In the genomic region with DNA sequence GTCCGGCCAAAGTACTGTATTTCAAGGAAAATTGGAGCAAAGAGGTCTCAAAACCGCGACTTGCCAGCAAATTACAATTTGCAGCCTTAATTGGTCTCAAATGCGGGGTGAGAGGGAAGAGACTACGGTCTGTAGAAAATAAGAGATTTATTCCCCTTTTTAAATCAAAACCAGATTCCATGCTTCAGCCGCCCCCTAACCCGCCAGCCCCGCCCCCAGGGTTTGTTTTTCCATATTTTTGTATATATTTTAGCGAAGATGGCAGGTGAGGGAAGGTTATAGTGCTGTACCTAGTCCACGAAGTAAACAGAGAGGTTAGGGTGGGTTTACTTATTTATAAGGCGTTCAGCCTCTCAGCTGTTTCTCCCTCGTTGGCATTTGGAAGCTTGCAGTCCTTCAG, we compare ENCODE assay signal across 8 cellular contexts. TPM values are rescaled to one million over a fixed set of nuclear protein-coding genes. Genes with fewer than 3 reads are reported as not detected.
A peak's percentile ranks its signal among the peaks of the same experiment; 100 is the strongest.
DNase-seq lines count a peak whose midpoint lies in the region; ATAC-seq and TF ChIP-seq lines count a peak whose summit lies in the region.

No MANE protein-coding gene starts in this region.

- H3K27me3 Mint-ChIP-seq in activated CD8-positive, alpha-beta T cell treated with anti-CD3 and anti-CD28 coated beads, Interleukin-2, amount 10 ng/mL, durations not matched to agents 7 days and 5 days (ENCODE audit: low read depth): peaks cover 4% of the 10 kb centered on the region

- no peaks in the 10 kb centered on the region for H3K36me3 ChIP-seq in stomach

- no peak for TF ChIP-seq POLR2A in stomach (IDR thresholded peaks at IDR 0.05)

- TF ChIP-seq EP300 in stomach (IDR thresholded peaks at IDR 0.05): no peak

- POLR2A ChIA-PET in activated CD8-positive, alpha-beta T cell treated with anti-CD3 and anti-CD28 coated beads, Interleukin-2, amount 10 ng/mL, durations not matched to agents 7 days and 5 days (lab: Charles Lee): interaction anchor here (1.1 to 5.4 kb wide), 5 partner anchors 9 to 102 kb away, joined by 4 to 39 read pairs (median 5); no protein-coding TSS in a partner anchor

- H3K9me3 ChIP-seq in stomach: no peaks in the 10 kb centered on the region

- H3K27me3 ChIP-seq in stomach: no peaks in the 10 kb centered on the region

- peaks cover 17 to 23% (median 20%) of the 10 kb centered on the region in 4 donors for H3K4me1 ChIP-seq in stomach

- H3K27ac ChIP-seq in stomach: peak overlapping the region; percentile 93 to 98 (median 97)

- ATAC-seq in activated CD8-positive, alpha-beta T cell treated with anti-CD3 and anti-CD28 coated beads, Interleukin-2, amount 10 ng/mL, durations not matched to agents 7 days and 5 days: no peak
- ATAC-seq in activated CD4-positive, CD25-positive, alpha-beta regulatory T cell treated with anti-CD3 and anti-CD28 coated beads, Interleukin-2, amount 50 U/mL, for 24 hours: no peak

- DNase-seq in NCI-H82 (lab: John Stamatoyannopoulos, UW) (peak; percentile 22), NCI-H82 treated with DMSO at 0.1 percent for 48 hours (lab: John Stamatoyannopoulos, UW; ENCODE audit: unreplicated experiment) (no peak), stomach (no peak), SIG-M5 (lab: John Stamatoyannopoulos, UW) (no peak)
- no peak for DNase-seq in activated CD8-positive, alpha-beta T cell treated with anti-CD3 and anti-CD28 coated beads, Interleukin-2, amount 10 ng/mL, durations not matched to agents 7 days and 5 days
- DNase-seq in stimulated activated CD4-positive, alpha-beta T cell treated with anti-CD3 and anti-CD28 coated beads, Interleukin-4, amount 100 ng/mL, for 1 hour: no peak

- TF ChIP-seq CTCF in stomach (IDR thresholded peaks at IDR 0.05): no peak

- peak overlapping the region; percentile 84 for H3K4me3 ChIP-seq in iPS-11a (ENCODE audit: low read depth, low read length)
- H3K4me3 ChIP-seq in stomach: peak overlapping the region; percentile 65 to 89 (median 83)

- peaks cover 13% of the 10 kb centered on the region for H3K36me3 Mint-ChIP-seq in activated CD8-positive, alpha-beta T cell treated with anti-CD3 and anti-CD28 coated beads, Interleukin-2, amount 10 ng/mL, durations not matched to agents 7 days and 5 days (ENCODE audit: low read depth)

- intact Hi-C loops in stomach (cut with DNase I; ENCODE audit: low total_unique reads): no loop called here

- WGBS in stomach, 5 donors: 11 to 16% (median 14%) methylated on average over 12 of the region's 12 CpGs

- peak overlapping the region; percentile 99 for H3K27ac Mint-ChIP-seq in activated CD8-positive, alpha-beta T cell treated with anti-CD3 and anti-CD28 coated beads, Interleukin-2, amount 10 ng/mL, durations not matched to agents 7 days and 5 days

- CTCF ChIA-PET in activated CD8-positive, alpha-beta T cell treated with anti-CD3 and anti-CD28 coated beads, Interleukin-2, amount 10 ng/mL, durations not matched to agents 7 days and 5 days (lab: Charles Lee): interaction anchor here (1.2 to 1.6 kb wide), 3 partner anchors 9 to 52 kb away, joined by 3 to 6 read pairs (median 3); no protein-coding TSS in a partner anchor

- H3K4me3 Mint-ChIP-seq in activated CD8-positive, alpha-beta T cell treated with anti-CD3 and anti-CD28 coated beads, Interleukin-2, amount 10 ng/mL, durations not matched to agents 7 days and 5 days: peak overlapping the region; percentile 100

- H3K9me3 Mint-ChIP-seq in activated CD8-positive, alpha-beta T cell treated with anti-CD3 and anti-CD28 coated beads, Interleukin-2, amount 10 ng/mL, durations not matched to agents 7 days and 5 days (ENCODE audit: insufficient read depth): no peaks in the 10 kb centered on the region

- peaks cover 34% of the 10 kb centered on the region for H3K4me1 Mint-ChIP-seq in activated CD8-positive, alpha-beta T cell treated with anti-CD3 and anti-CD28 coated beads, Interleukin-2, amount 10 ng/mL, durations not matched to agents 7 days and 5 days (ENCODE audit: low read depth)

RNA-seq across cellular contexts. Expression of gene SMARCA2, which starts 1.0 kb away (rescaled TPM):
- 100 to 1,000 TPM; 243 to 245 TPM for total RNA-seq in activated CD8-positive, alpha-beta T cell treated with anti-CD3 and anti-CD28 coated beads, Interleukin-2, amount 10 ng/mL, durations not matched to agents 7 days and 5 days
- 100 to 1,000 TPM in 3 of 5 donors, 10 to 100 TPM in 2; 67.2 to 242 (median 109) TPM for total RNA-seq in stomach
- polyA plus RNA-seq in stomach: 10 to 100 TPM; 20.5 to 44.4 (median 30.0) TPM
